In genomic region chr5:81575924-81576323, GRCh38 we compare ENCODE assay signal across 34 cellular contexts.
"Had no signal": no experiment of that assay in that cellular context is flagged by ENCODE, and none has a peak within 500 bp of the region (broad histone marks: within the 10 kb centered on the region; RNA-seq: fewer than 3 reads in every experiment).

No MANE protein-coding gene starts in this region.

- FAIRE-seq: bronchial epithelial cell, colon, TTC549 had no signal

- ATAC-seq: activated CD8-positive, alpha-beta T cell treated with anti-CD3 and anti-CD28 coated beads for 36 hours; activated naive CD4-positive, alpha-beta T cell treated with anti-CD3 and anti-CD28 coated beads, Interleukin-2, amount 50 U/mL, for 72 hours; activated T-cell treated with anti-CD3 and anti-CD28 coated beads, Interleukin-2, amount 50 U/mL, for 4 hours; activated T-cell treated with anti-CD3 and anti-CD28 coated beads, Interleukin-2, amount 50 U/mL, for 72 hours; activated T-helper 17 cell treated with anti-CD3 and anti-CD28 coated beads, Interleukin-2, amount 50 U/mL, for 72 hours had no signal

- H3K36me3 ChIP-seq: cardiac muscle cell had no signal

- DNase-seq: activated B cell treated with CpG ODN at 0.5 μM for 24 hours; activated CD4-positive, alpha-beta memory T cell treated with anti-CD3 and anti-CD28 coated beads for 36 hours; activated CD4-positive, alpha-beta T cell treated with anti-CD3 and anti-CD28 coated beads for 4 hours; activated CD4-positive, alpha-beta T cell treated with anti-CD3 and anti-CD28 coated beads, Interleukin-2, amount 10 ng/mL, durations not matched to agents 24 days and 14 days; activated CD4-positive, alpha-beta T cell treated with anti-CD3 and anti-CD28 coated beads, Interleukin-2, amount 50 U/mL, for 1 hour; activated CD4-positive, alpha-beta T cell treated with anti-CD3 and anti-CD28 coated beads, Interleukin-2, amount 50 U/mL, for 4 hours; activated CD4-positive, CD25-positive, alpha-beta regulatory T cell treated with anti-CD3 and anti-CD28 coated beads, Interleukin-2, amount 50 U/mL, for 72 hours; activated CD8-positive, alpha-beta memory T cell treated with anti-CD3 and anti-CD28 coated beads, Interleukin-2, amount 50 U/mL, for 4 hours; activated CD8-positive, alpha-beta T cell treated with anti-CD3 and anti-CD28 coated beads for 36 hours; activated effector memory CD4-positive, alpha-beta T cell treated with anti-CD3 and anti-CD28 coated beads, Interleukin-2, amount 50 U/mL, for 16 hours; activated gamma-delta T cell treated with Interleukin-2 at 50 U/mL for 16 hours; activated naive CD4-positive, alpha-beta T cell; activated naive CD4-positive, alpha-beta T cell treated with anti-CD3 and anti-CD28 coated beads for 36 hours; activated naive CD4-positive, alpha-beta T cell treated with anti-CD3 and anti-CD28 coated beads, Interleukin-2, amount 50 U/mL, for 16 hours; activated naive CD8-positive, alpha-beta T cell treated with anti-CD3 and anti-CD28 coated beads for 36 hours; activated T-cell treated with anti-CD3 and anti-CD28 coated beads for 4 hours; activated T-cell treated with anti-CD3 and anti-CD28 coated beads, Interleukin-2, amount 50 U/mL, for 1 hour; activated T-cell treated with anti-CD3 and anti-CD28 coated beads, Interleukin-2, amount 50 U/mL, for 4 hours; activated T-cell treated with anti-CD3 and anti-CD28 coated beads, Interleukin-2, amount 50 U/mL, for 72 hours; amygdala; anterior cingulate cortex; caudate nucleus; cerebellar nuclear complex; T-helper 2 cell; T-helper 9 cell had no signal

- H3K27ac ChIP-seq: ascending aorta, cardiac muscle cell, coronary artery, VCaP had no signal

- H3K4me3 ChIP-seq: ascending aorta, cardiac muscle cell, coronary artery had no signal

- H3K9me3 ChIP-seq: ascending aorta had no signal

- H3K27me3 ChIP-seq: ascending aorta, cardiac muscle cell had no signal
